In the genomic region with DNA sequence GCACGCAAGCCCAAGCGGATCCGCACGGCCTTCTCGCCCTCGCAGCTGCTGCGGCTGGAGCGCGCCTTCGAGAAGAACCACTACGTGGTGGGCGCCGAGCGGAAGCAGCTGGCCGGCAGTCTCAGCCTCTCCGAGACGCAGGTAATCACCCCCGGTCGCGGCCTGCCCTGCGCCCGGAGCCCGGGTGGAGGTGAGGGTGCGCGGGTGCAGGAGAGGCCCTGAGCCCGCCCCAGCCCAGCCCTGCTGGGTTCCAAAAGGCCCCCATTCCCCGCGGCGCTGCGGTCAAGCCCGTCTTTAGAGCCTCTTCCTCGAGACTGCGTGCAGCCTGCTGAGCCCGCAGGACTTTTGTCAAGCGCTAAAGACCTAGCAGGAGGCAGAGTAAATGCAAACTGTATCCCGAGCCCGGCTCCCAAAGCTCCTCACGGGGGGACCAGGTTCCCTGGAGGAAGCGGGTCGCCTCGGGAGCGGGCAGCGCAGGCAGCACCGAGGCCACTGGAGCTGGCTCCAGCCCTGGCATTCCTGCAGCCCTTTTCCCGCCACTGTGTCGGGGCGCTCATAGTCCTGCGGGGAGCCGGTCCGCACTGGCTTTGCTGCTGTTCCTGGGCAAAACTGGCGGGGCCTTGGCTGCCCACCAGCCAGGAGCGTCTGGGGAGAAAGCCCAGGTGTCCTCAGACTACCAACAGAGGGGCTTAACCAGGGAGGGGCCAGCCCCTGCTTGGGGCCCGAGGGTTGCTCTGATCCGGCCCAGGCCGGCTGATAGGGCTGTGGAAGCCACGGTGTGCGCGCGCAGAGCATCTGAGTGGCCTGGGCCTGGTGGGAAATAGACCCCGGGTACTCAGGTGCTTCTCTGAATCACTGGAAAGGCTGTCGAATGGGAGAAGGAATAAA, we compare ENCODE assay signal across 10 cellular contexts. TPM values are rescaled to one million over a fixed set of nuclear protein-coding genes. Genes with fewer than 3 reads are reported as not detected.
DNase-seq lines count a peak whose midpoint lies in the region; ATAC-seq and TF ChIP-seq lines count a peak whose summit lies in the region.
"Had no signal": no experiment of that assay in that cellular context is flagged by ENCODE, and none has a peak within 500 bp of the region (broad histone marks: within the 10 kb centered on the region; RNA-seq: fewer than 3 reads in every experiment).

No MANE protein-coding gene starts in this region.

- ATAC-seq in GM18858 (IDR thresholded peaks at IDR 0.05; ENCODE audit: unreplicated experiment) (peak; percentile 35), HG02678 (IDR thresholded peaks at IDR 0.05; ENCODE audit: unreplicated experiment) (peak; percentile 49), HG02973 (IDR thresholded peaks at IDR 0.05; ENCODE audit: unreplicated experiment) (no peak)

- H3K4me1 Mint-ChIP-seq in T-helper 2 cell treated with Interferon-gamma antibody and Interleukin-4, amounts not matched to agents 5 μg/mL and 100 μg/mL, for 36 hours (ENCODE audit: low read depth): peaks cover 5% of the 10 kb centered on the region

- no peak overlapping the region for H4K8ac ChIP-seq in trophoblast cell (ENCODE audit: low read depth, low read length)

- WGBS in trophoblast cell (ENCODE audit: extremely low coverage, insufficient coverage, insufficient read length): no CpG with 5 or more reads among the region's 61 CpGs

- no peak overlapping the region for H3K18ac ChIP-seq in trophoblast cell (ENCODE audit: low read length)

- no peak overlapping the region for H3K4ac ChIP-seq in trophoblast cell (ENCODE audit: low read depth, low read length)

- intact Hi-C loops in dorsolateral prefrontal cortex (cut with DNase I): no loop called here

- H4K12ac ChIP-seq in trophoblast cell (ENCODE audit: low read depth, low read length): no peak overlapping the region

- H3K27me3 ChIP-seq in dorsolateral prefrontal cortex (peaks cover 6 to 98% (median 78%) of the 10 kb centered on the region in 45 donors), trophoblast cell (ENCODE audit: insufficient read depth, low read length) (peaks cover 89% of the 10 kb centered on the region)

- H3K4me2 ChIP-seq in trophoblast cell (ENCODE audit: low read length): peak overlapping the region; percentile 15

- H4K91ac ChIP-seq in trophoblast cell (ENCODE audit: low read depth, low read length): no peak overlapping the region

- H3K4me3 Mint-ChIP-seq in T-helper 2 cell treated with Interferon-gamma antibody and Interleukin-4, amounts not matched to agents 5 μg/mL and 100 μg/mL, for 36 hours: no peak overlapping the region

- H3K9me3 ChIP-seq in trophoblast cell (ENCODE audit: insufficient read depth, low read depth, low read length): peaks cover 3% of the 10 kb centered on the region

- DNase-seq in dorsolateral prefrontal cortex: peak in 2 of 10 donors; percentile 3 to 40
- peak in 1 of 2 donors; percentile 13 for DNase-seq in trophoblast cell
- DNase-seq in T-helper 2 cell treated with Interferon-gamma antibody and Interleukin-4, amounts not matched to agents 5 μg/mL and 100 μg/mL, for 36 hours (ENCODE audit: low spot score): no peak
- DNase-seq in DMS79 (lab: John Stamatoyannopoulos, UW): no peak
- no peak for DNase-seq in SW480 (ENCODE audit: low spot score)
- DNase-seq: amygdala had no signal

- no peaks in the 10 kb centered on the region for H3K36me3 ChIP-seq in trophoblast cell (ENCODE audit: control insufficient read depth in 1 of 2, insufficient read depth in 2 of 2, low read length in 2 of 2)

- H2AFZ ChIP-seq in trophoblast cell (ENCODE audit: insufficient read depth, low read length, poor library complexity): no peak overlapping the region

- H2BK120ac ChIP-seq in trophoblast cell (ENCODE audit: insufficient read depth, low read length, poor library complexity): no peak overlapping the region

- peak overlapping the region in 25 of 59 donors; percentile 1 to 77 (median 41) for H3K27ac ChIP-seq in dorsolateral prefrontal cortex
- no peak overlapping the region for H3K27ac ChIP-seq in trophoblast cell (ENCODE audit: low read depth, low read length)
- H3K27ac ChIP-seq: skin epidermis had no signal

- H2AK5ac ChIP-seq in trophoblast cell (ENCODE audit: low read length): no peak overlapping the region

- H3K79me2 ChIP-seq in trophoblast cell (ENCODE audit: control insufficient read depth, insufficient read depth, low read length, poor library complexity): no peaks in the 10 kb centered on the region

- no peak overlapping the region for H2BK12ac ChIP-seq in trophoblast cell (ENCODE audit: low read length)

- H3K9ac ChIP-seq in trophoblast cell (ENCODE audit: low read length): no peak overlapping the region

- no peak overlapping the region for H2BK5ac ChIP-seq in trophoblast cell (ENCODE audit: low read depth, low read length, poor library complexity)

- no peaks in the 10 kb centered on the region for H3K79me1 ChIP-seq in trophoblast cell (ENCODE audit: low read length)

- H3K14ac ChIP-seq in trophoblast cell (ENCODE audit: low read length): no peak overlapping the region

- H3K4me1 ChIP-seq in trophoblast cell (ENCODE audit: control insufficient read depth in 1 of 2, insufficient read depth in 2 of 2, low read length in 2 of 2): peaks cover 14 to 16% of the 10 kb centered on the region in 2 experiments

- H3K4me3 ChIP-seq in dorsolateral prefrontal cortex: peak overlapping the region in 46 of 59 donors; percentile 3 to 55 (median 31)
- H3K4me3 ChIP-seq in trophoblast cell (ENCODE audit: low read depth, low read length): no peak overlapping the region

- no peaks in the 10 kb centered on the region for H3K9me3 Mint-ChIP-seq in T-helper 2 cell treated with Interferon-gamma antibody and Interleukin-4, amounts not matched to agents 5 μg/mL and 100 μg/mL, for 36 hours

- no peak overlapping the region for H3K23ac ChIP-seq in trophoblast cell (ENCODE audit: low read length)

- TF ChIP-seq CTCF in dorsolateral prefrontal cortex (IDR thresholded peaks at IDR 0.05 in 54 of 56, conservative IDR thresholded peaks at IDR 0.05 in 2 of 56; ENCODE audit: low read depth in 1 of 56, partially characterized antibody in 56 of 56): no peak

- H3K36me3 Mint-ChIP-seq in T-helper 2 cell treated with Interferon-gamma antibody and Interleukin-4, amounts not matched to agents 5 μg/mL and 100 μg/mL, for 36 hours (ENCODE audit: low read depth): no peaks in the 10 kb centered on the region

- H3K27me3 Mint-ChIP-seq in T-helper 2 cell treated with Interferon-gamma antibody and Interleukin-4, amounts not matched to agents 5 μg/mL and 100 μg/mL, for 36 hours (ENCODE audit: low read depth): peaks cover 56% of the 10 kb centered on the region

- H3K27ac Mint-ChIP-seq in T-helper 2 cell treated with Interferon-gamma antibody and Interleukin-4, amounts not matched to agents 5 μg/mL and 100 μg/mL, for 36 hours: no peak overlapping the region

RNA-seq across cellular contexts. Expression of a gene that starts 7.3 kb away (rescaled TPM):
- total RNA-seq in dorsolateral prefrontal cortex: 10 to 100 TPM; 10.4 to 59.2 (median 36.8) TPM
- 0.05 TPM in 1 of 2 replicates, not detected in the other for polyA plus RNA-seq in trophoblast cell (2013)

RNA-seq across cellular contexts. Expression of a gene that starts 37.4 kb away (rescaled TPM):
- 10 to 100 TPM in 110 of 120 experiments, 1 to 10 TPM in 10; 6.4 to 50.8 (median 15.2) TPM for total RNA-seq in dorsolateral prefrontal cortex
- 4.7 and 4.9 TPM in 2 replicates for polyA plus RNA-seq in trophoblast cell (2013)
